27 cellular contexts compared by ENCODE assay signal in genomic region chr3:13313813-13314212, GRCh38.
"Had no signal": no experiment of that assay in that cellular context is flagged by ENCODE, and none has a peak within 500 bp of the region (broad histone marks: within the 10 kb centered on the region; RNA-seq: fewer than 3 reads in every experiment).

No MANE protein-coding gene starts in this region.

- H3K27ac Mint-ChIP-seq: memory B cell; stimulated activated memory B cell treated with anti-CD40 and anti-IgM and Interleukin-4, amounts not matched to agents 10 μg/mL and 1 μg/mL and 100 μg/mL, for 72 hours; stimulated activated naive CD8-positive, alpha-beta T cell treated with anti-CD3 and anti-CD28 coated beads, Interleukin-15, Interleukin-2, amounts not matched to agents 100 ng/mL and 50 ng/mL, for 24 hours had no signal

- H3K9me3 ChIP-seq: gastrocnemius medialis, heart left ventricle, neutrophil, pancreas, thoracic aorta, transverse colon, upper lobe of right lung, uterus had no signal

- H3K4me3 ChIP-seq: dorsolateral prefrontal cortex, gastrocnemius medialis, heart left ventricle, hepatocyte, lung, pancreas, smooth muscle cell, thoracic aorta, transverse colon, upper lobe of right lung, uterus had no signal

- ATAC-seq: esophagus mucosa; gastrocnemius medialis; heart left ventricle; natural killer cell; pancreas; sciatic nerve; stimulated activated memory B cell treated with anti-CD40 and anti-IgM and Interleukin-4, amounts not matched to agents 10 μg/mL and 1 μg/mL and 100 μg/mL, for 72 hours; upper lobe of right lung had no signal

- H2AFZ ChIP-seq: hepatocyte had no signal

- H3K4me1 Mint-ChIP-seq: memory B cell; natural killer cell; stimulated activated memory B cell treated with anti-CD40 and anti-IgM and Interleukin-4, amounts not matched to agents 10 μg/mL and 1 μg/mL and 100 μg/mL, for 72 hours had no signal

- H3K9me3 Mint-ChIP-seq: memory B cell; natural killer cell; stimulated activated memory B cell treated with anti-CD40 and anti-IgM and Interleukin-4, amounts not matched to agents 10 μg/mL and 1 μg/mL and 100 μg/mL, for 72 hours; stimulated activated naive CD8-positive, alpha-beta T cell treated with anti-CD3 and anti-CD28 coated beads, Interleukin-15, Interleukin-2, amounts not matched to agents 100 ng/mL and 50 ng/mL, for 24 hours had no signal

- H3K4me1 ChIP-seq: gastrocnemius medialis, heart left ventricle, pancreas, transverse colon, upper lobe of right lung, uterus had no signal

- H3K27me3 ChIP-seq: dorsolateral prefrontal cortex, gastrocnemius medialis, heart left ventricle, hepatocyte, neutrophil, pancreas, transverse colon, upper lobe of right lung, uterus had no signal

- H3K4me2 ChIP-seq: hepatocyte, smooth muscle cell had no signal

- H3K27ac ChIP-seq: epithelial cell of prostate, gastrocnemius medialis, heart left ventricle, hepatocyte, neutrophil, pancreas, thoracic aorta, transverse colon, upper lobe of right lung, uterus had no signal

- H3K79me2 ChIP-seq: hepatocyte had no signal

- FAIRE-seq: colon, kidney, pancreas had no signal

- H3K27me3 Mint-ChIP-seq: memory B cell; stimulated activated memory B cell treated with anti-CD40 and anti-IgM and Interleukin-4, amounts not matched to agents 10 μg/mL and 1 μg/mL and 100 μg/mL, for 72 hours; stimulated activated naive CD8-positive, alpha-beta T cell treated with anti-CD3 and anti-CD28 coated beads, Interleukin-15, Interleukin-2, amounts not matched to agents 100 ng/mL and 50 ng/mL, for 24 hours had no signal

- DNase-seq: dorsolateral prefrontal cortex; effector CD4-positive, alpha-beta T cell; foreskin fibroblast; gastrocnemius medialis; kidney; natural killer cell; pancreas; retina; stimulated activated CD4-positive, alpha-beta T cell treated with anti-CD3 and anti-CD28 coated beads, Interleukin-12 subunit alpha, Interleukin-12 subunit beta, amount 100 ng/mL, for 4 hours; stimulated activated CD4-positive, alpha-beta T cell treated with anti-CD3 and anti-CD28 coated beads, Interleukin-1b, Interleukin-23, amount 100 ng/mL, for 48 hours; stimulated activated CD4-positive, alpha-beta T cell treated with anti-CD3 and anti-CD28 coated beads, Interleukin-4, amount 100 ng/mL, for 24 hours; transverse colon; upper lobe of right lung; uterus had no signal

- H3K4me3 Mint-ChIP-seq: memory B cell; natural killer cell; stimulated activated memory B cell treated with anti-CD40 and anti-IgM and Interleukin-4, amounts not matched to agents 10 μg/mL and 1 μg/mL and 100 μg/mL, for 72 hours; stimulated activated naive CD8-positive, alpha-beta T cell treated with anti-CD3 and anti-CD28 coated beads, Interleukin-15, Interleukin-2, amounts not matched to agents 100 ng/mL and 50 ng/mL, for 24 hours had no signal

- H3K36me3 ChIP-seq: gastrocnemius medialis, thoracic aorta, transverse colon, uterus had no signal
